31 cellular contexts compared by ENCODE assay signal in the genomic region with DNA sequence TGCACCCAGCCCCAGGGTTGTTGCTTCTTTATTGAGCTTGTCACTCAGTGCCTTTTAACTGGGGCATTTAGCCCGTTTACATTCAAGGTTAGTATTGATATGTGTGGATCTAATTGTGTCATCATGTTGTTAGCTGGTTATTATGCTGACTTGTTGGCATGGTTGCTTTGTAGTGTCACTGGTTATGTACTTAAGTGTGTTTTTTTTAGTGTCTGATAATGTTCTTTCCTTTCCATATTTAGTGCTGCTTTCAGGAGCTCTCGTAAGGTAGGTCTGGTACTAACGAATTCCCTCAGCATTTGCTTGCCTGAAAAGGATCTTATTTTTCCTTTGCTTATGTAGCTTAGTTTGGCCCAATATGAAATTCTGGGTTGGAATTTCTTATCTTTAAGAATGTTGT.
"Had no signal": no experiment of that assay in that cellular context is flagged by ENCODE, and none has a peak within 500 bp of the region (broad histone marks: within the 10 kb centered on the region; RNA-seq: fewer than 3 reads in every experiment).

No MANE protein-coding gene starts in this region.

- FAIRE-seq: pancreas, urothelium cell line had no signal

- ATAC-seq: esophagus mucosa; gastrocnemius medialis; mucosa of descending colon; natural killer cell treated with Interleukin-12 subunit alpha and Interleukin-12 subunit beta and Interleukin-15 and Interleukin-18, amount 100 ng/mL, for 72 hours; sciatic nerve; stimulated activated memory B cell treated with anti-CD40 and anti-IgM and Interleukin-4, amounts not matched to agents 10 μg/mL and 1 μg/mL and 100 μg/mL, for 72 hours; stimulated activated naive CD8-positive, alpha-beta T cell treated with anti-CD3 and anti-CD28 coated beads, Interleukin-15, Interleukin-2, amounts not matched to agents 100 U/mL and 50 U/mL, for 24 hours had no signal

- H3K36me3 Mint-ChIP-seq: naive B cell; natural killer cell treated with Interleukin-12 subunit alpha and Interleukin-12 subunit beta and Interleukin-15 and Interleukin-18, amount 100 ng/mL, for 72 hours had no signal

- H3K4me1 ChIP-seq: pancreas, testis had no signal

- H3K27ac Mint-ChIP-seq: naive B cell; natural killer cell treated with Interleukin-12 subunit alpha and Interleukin-12 subunit beta and Interleukin-15 and Interleukin-18, amount 100 ng/mL, for 72 hours; stimulated activated memory B cell treated with anti-CD40 and anti-IgM and Interleukin-4, amounts not matched to agents 10 μg/mL and 1 μg/mL and 100 μg/mL, for 72 hours had no signal

- H3K4me3 ChIP-seq: gastrocnemius medialis, mucosa of descending colon, pancreas, smooth muscle cell, testis, tibial artery, upper lobe of left lung had no signal

- DNase-seq: cerebellar nuclear complex; cortex of kidney; foreskin fibroblast; gastrocnemius medialis; head of caudate nucleus; hippocampal formation; islet precursor cell; kidney glomerular epithelial cell; mesenchymal stem cell; mucosa of descending colon; naive B cell; pancreas; retina; stimulated activated CD4-positive, alpha-beta T cell treated with anti-CD3 and anti-CD28 coated beads, Interleukin-12 subunit alpha, Interleukin-12 subunit beta, amount 100 ng/mL, for 4 hours; stimulated activated CD4-positive, alpha-beta T cell treated with anti-CD3 and anti-CD28 coated beads, Interleukin-2, amount 100 ng/mL, for 24 hours; stimulated activated CD4-positive, alpha-beta T cell treated with anti-CD3 and anti-CD28 coated beads, Interleukin-4, amount 100 ng/mL, for 4 hours; stimulated activated naive CD8-positive, alpha-beta T cell treated with anti-CD3 and anti-CD28 coated beads, Interleukin-15, Interleukin-2, amounts not matched to agents 100 U/mL and 50 U/mL, for 24 hours; substantia nigra; testis; tibial artery; upper lobe of left lung had no signal

- H3K27me3 ChIP-seq: gastrocnemius medialis, neutrophil, pancreas, testis, tibial artery, upper lobe of left lung had no signal

- H3K4me3 Mint-ChIP-seq: mesothelial cell of epicardium; naive B cell; natural killer cell treated with Interleukin-12 subunit alpha and Interleukin-12 subunit beta and Interleukin-15 and Interleukin-18, amount 100 ng/mL, for 72 hours; neural crest cell; stimulated activated memory B cell treated with anti-CD40 and anti-IgM and Interleukin-4, amounts not matched to agents 10 μg/mL and 1 μg/mL and 100 μg/mL, for 72 hours had no signal

- H3K27me3 Mint-ChIP-seq: naive B cell; natural killer cell treated with Interleukin-12 subunit alpha and Interleukin-12 subunit beta and Interleukin-15 and Interleukin-18, amount 100 ng/mL, for 72 hours; stimulated activated memory B cell treated with anti-CD40 and anti-IgM and Interleukin-4, amounts not matched to agents 10 μg/mL and 1 μg/mL and 100 μg/mL, for 72 hours had no signal

- H3K36me3 ChIP-seq: gastrocnemius medialis, neutrophil, pancreas, tibial artery, upper lobe of left lung had no signal

- H3K4me2 ChIP-seq: smooth muscle cell had no signal

- H3K27ac ChIP-seq: epithelial cell of prostate, gastrocnemius medialis, neutrophil, pancreas, testis, tibial artery, upper lobe of left lung had no signal

- H3K9me3 ChIP-seq: gastrocnemius medialis, mucosa of descending colon, neutrophil, pancreas, testis, tibial artery, upper lobe of left lung had no signal

- H3K9me3 Mint-ChIP-seq: naive B cell; natural killer cell treated with Interleukin-12 subunit alpha and Interleukin-12 subunit beta and Interleukin-15 and Interleukin-18, amount 100 ng/mL, for 72 hours; stimulated activated memory B cell treated with anti-CD40 and anti-IgM and Interleukin-4, amounts not matched to agents 10 μg/mL and 1 μg/mL and 100 μg/mL, for 72 hours had no signal
